1 cellular context compared by ENCODE assay signal in the genomic region with DNA sequence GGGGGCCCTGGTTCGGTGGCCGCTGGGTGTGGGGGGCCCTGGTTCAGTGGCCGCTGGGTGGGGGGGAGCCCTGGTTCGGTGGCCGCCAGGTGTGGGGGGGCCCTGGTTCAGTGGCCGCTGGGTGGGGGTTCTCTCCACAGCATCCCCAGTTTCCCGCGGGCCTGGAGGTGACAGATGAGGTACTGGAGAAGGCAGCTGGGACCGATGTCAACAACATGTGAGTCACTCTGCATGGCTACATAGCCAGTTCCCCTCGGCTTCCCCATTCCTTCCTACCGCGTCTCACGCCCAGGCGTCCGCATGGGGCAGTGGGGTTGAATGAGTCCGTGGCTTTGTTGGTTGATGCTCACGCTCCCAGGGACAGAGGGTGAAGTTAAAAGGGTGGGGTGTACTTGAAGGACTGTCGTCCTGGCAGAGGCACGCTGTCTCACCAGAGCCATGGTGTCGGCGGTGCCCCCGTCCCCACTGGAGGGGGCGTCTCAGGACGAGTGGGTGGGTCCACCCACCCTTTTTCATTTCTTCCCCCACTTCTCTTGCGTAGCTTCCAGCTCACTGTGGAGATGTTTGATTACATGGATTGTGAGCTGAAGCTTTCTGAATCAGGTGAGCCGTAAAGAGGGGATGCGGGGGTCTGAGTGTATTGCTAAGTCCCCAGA.
TF ChIP-seq lines count a peak whose summit lies in the region.

No MANE protein-coding gene starts in this region.

TF ChIP-seq in HepG2, 621 proteins besides CTCF, POLR2A, EP300 and RAD21:
- TF ChIP-seq GTF3A (CRISPR knock-in tag; conservative IDR thresholded peaks at IDR 0.05), result no peak
- TF ChIP-seq, protein P1, sequence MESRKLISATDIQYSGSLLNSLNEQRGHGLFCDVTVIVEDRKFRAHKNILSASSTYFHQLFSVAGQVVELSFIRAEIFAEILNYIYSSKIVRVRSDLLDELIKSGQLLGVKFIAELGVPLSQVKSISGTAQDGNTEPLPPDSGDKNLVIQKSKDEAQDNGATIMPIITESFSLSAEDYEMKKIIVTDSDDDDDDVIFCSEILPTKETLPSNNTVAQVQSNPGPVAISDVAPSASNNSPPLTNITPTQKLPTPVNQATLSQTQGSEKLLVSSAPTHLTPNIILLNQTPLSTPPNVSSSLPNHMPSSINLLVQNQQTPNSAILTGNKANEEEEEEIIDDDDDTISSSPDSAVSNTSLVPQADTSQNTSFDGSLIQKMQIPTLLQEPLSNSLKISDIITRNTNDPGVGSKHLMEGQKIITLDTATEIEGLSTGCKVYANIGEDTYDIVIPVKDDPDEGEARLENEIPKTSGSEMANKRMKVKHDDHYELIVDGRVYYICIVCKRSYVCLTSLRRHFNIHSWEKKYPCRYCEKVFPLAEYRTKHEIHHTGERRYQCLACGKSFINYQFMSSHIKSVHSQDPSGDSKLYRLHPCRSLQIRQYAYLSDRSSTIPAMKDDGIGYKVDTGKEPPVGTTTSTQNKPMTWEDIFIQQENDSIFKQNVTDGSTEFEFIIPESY (CRISPR knock-in tag; IDR thresholded peaks at IDR 0.05), result peak; percentile 63; the same call in 1 of the 2 replicates
